ENCODE assay signal across 8 cellular contexts in genomic region chr15:57375827-57376694, GRCh38. TPM values are rescaled to one million over a fixed set of nuclear protein-coding genes. Genes with fewer than 3 reads are reported as not detected.
A peak's percentile ranks its signal among the peaks of the same experiment; 100 is the strongest.
DNase-seq lines count a peak whose midpoint lies in the region; ATAC-seq, FAIRE-seq and TF ChIP-seq lines count a peak whose summit lies in the region.

Gene CGNL1, plus strand, starts transcription at chr15:57376505. Its CDS starts 61,495 bp downstream, at chr15:57438000.

- H3K4me3 Mint-ChIP-seq in activated naive CD4-positive, alpha-beta T cell treated with anti-CD3 and anti-CD28 coated beads, Interleukin-2, amount 50 U/mL, for 24 hours, result peak within 1 kb of the TSS; percentile 59

- FAIRE-seq in GM12891 (lab: Jason Lieb, UNC), result no peak

- no peak for DNase-seq in activated naive CD4-positive, alpha-beta T cell (lab: John Stamatoyannopoulos, UW)
- DNase-seq in astrocyte of the spinal cord (ENCODE audit: low read depth, low spot score), result no peak
- DNase-seq in gastrocnemius medialis, result no peak
- DNase-seq in HK-2 (ENCODE audit: unreplicated experiment), result no peak
- DNase-seq in GM12891 (ENCODE audit: insufficient read length, low spot score), result no peak

- in situ Hi-C loops in astrocyte of the spinal cord (cut with HindIII; ENCODE audit: low sequenced_read_pairs) (no loop called here), gastrocnemius medialis (cut with MboI; ENCODE audit: low sequenced_read_pairs in 4 of 4) (no loop called here)

- H3K4me3 ChIP-seq in astrocyte of the spinal cord (ENCODE audit: low read depth, low read length) (peak within 1 kb of the TSS; percentile 42), iPS-15b (ENCODE audit: low read depth, low read length) (peak within 1 kb of the TSS; percentile 73), gastrocnemius medialis (peak within 1 kb of the TSS; percentile 45 to 65 (median 53))

- H3K9ac ChIP-seq in iPS-15b (ENCODE audit: low read depth, low read length), result peak within 1 kb of the TSS; percentile 41

- peaks cover 13% of the 10 kb centered on the region for H3K4me1 Mint-ChIP-seq in activated naive CD4-positive, alpha-beta T cell treated with anti-CD3 and anti-CD28 coated beads, Interleukin-2, amount 50 U/mL, for 24 hours

- no peak within 1 kb of the TSS for H3K27ac Mint-ChIP-seq in activated naive CD4-positive, alpha-beta T cell treated with anti-CD3 and anti-CD28 coated beads, Interleukin-2, amount 50 U/mL, for 24 hours

- no peaks in the 10 kb centered on the region for H3K36me3 Mint-ChIP-seq in activated naive CD4-positive, alpha-beta T cell treated with anti-CD3 and anti-CD28 coated beads, Interleukin-2, amount 50 U/mL, for 24 hours

- TF ChIP-seq CTCF in astrocyte of the spinal cord (IDR thresholded peaks at IDR 0.05; ENCODE audit: low read depth, low read length) (no peak), gastrocnemius medialis (IDR thresholded peaks at IDR 0.05 in 4 of 5, conservative IDR thresholded peaks at IDR 0.05 in 1 of 5) (no peak)

- H3K4me1 ChIP-seq in iPS-15b (ENCODE audit: control insufficient read depth, insufficient read depth, low read length), result peaks cover 20% of the 10 kb centered on the region
- no peaks in the 10 kb centered on the region for H3K4me1 ChIP-seq in gastrocnemius medialis

- H3K27me3 Mint-ChIP-seq in activated naive CD4-positive, alpha-beta T cell treated with anti-CD3 and anti-CD28 coated beads, Interleukin-2, amount 50 U/mL, for 24 hours, result peaks cover 45% of the 10 kb centered on the region

- no peak within 1 kb of the TSS for H3K27ac ChIP-seq in gastrocnemius medialis

- intact Hi-C loops in gastrocnemius medialis (cut with DNase I; ENCODE audit: low total_unique reads), result no loop called here

- TF ChIP-seq POLR2A in gastrocnemius medialis (IDR thresholded peaks at IDR 0.05) (no peak), GM12891 (IDR thresholded peaks at IDR 0.05; ENCODE audit: low read depth, low read length) (no peak)

- H3K27me3 ChIP-seq in iPS-15b (ENCODE audit: control insufficient read depth, insufficient read depth, low read length), result peaks cover 10% of the 10 kb centered on the region
- peaks cover 20 to 33% (median 22%) of the 10 kb centered on the region in 3 donors for H3K27me3 ChIP-seq in gastrocnemius medialis

- peak; percentile 36 to 55 for ATAC-seq in gastrocnemius medialis
- no peak for ATAC-seq in GM18498 (IDR thresholded peaks at IDR 0.05; ENCODE audit: unreplicated experiment)

- no peaks in the 10 kb centered on the region for H3K9me3 ChIP-seq in iPS-15b (ENCODE audit: control insufficient read depth, insufficient read depth, low read length)
- no peaks in the 10 kb centered on the region for H3K9me3 ChIP-seq in gastrocnemius medialis

- no peaks in the 10 kb centered on the region for H3K9me3 Mint-ChIP-seq in activated naive CD4-positive, alpha-beta T cell treated with anti-CD3 and anti-CD28 coated beads, Interleukin-2, amount 50 U/mL, for 24 hours

- H3K36me3 ChIP-seq in iPS-15b (ENCODE audit: control insufficient read depth, insufficient read depth, low read length) (no peaks in the 10 kb centered on the region), gastrocnemius medialis (no peaks in the 10 kb centered on the region)

TF ChIP-seq in GM12891, 5 proteins besides CTCF, POLR2A, EP300 and RAD21:
- TF ChIP-seq SPI1 (IDR thresholded peaks at IDR 0.05; ENCODE audit: low read depth, low read length), result no peak
- no peak for TF ChIP-seq PAX5 (IDR thresholded peaks at IDR 0.05; ENCODE audit: insufficient read depth, low read length, severe bottlenecking)
- TF ChIP-seq POU2F2 (IDR thresholded peaks at IDR 0.05; ENCODE audit: low read depth, low read length), result no peak
- TF ChIP-seq POLR2AphosphoS5 (IDR thresholded peaks at IDR 0.05; ENCODE audit: low read depth, low read length), result no peak
- TF ChIP-seq TAF1 (IDR thresholded peaks at IDR 0.05; ENCODE audit: low read depth, low read length), result no peak
TF ChIP-seq in GM12891: peak in this region for 0.

RNA-seq across cellular contexts. Expression of gene CGNL1, which starts in this region (rescaled TPM):
- total RNA-seq in gastrocnemius medialis, result under 1 TPM; 0.15 to 0.85 (median 0.49) TPM
- polyA plus RNA-seq in GM12891 (2012; ENCODE audit: low read depth, missing spikeins), result 0.01 TPM

Comparison
In these comparisons a context has a peak if more than half of its experiments do, and no peak if none do; other contexts are left out.
1. Peak in ATAC-seq and H3K4me3 ChIP-seq in gastrocnemius medialis; RNA of the gene not detected or under 1 TPM.